Comparison of ENCODE assay signal across 32 cellular contexts in genomic region chr15:34213690-34214089, GRCh38. TPM values are rescaled to one million over a fixed set of nuclear protein-coding genes. Genes with fewer than 3 reads are reported as not detected.
A peak's percentile ranks its signal among the peaks of the same experiment; 100 is the strongest.
DNase-seq lines count a peak whose midpoint lies in the region; ATAC-seq and TF ChIP-seq lines count a peak whose summit lies in the region.
"Had no signal": no experiment of that assay in that cellular context is flagged by ENCODE, and none has a peak within 500 bp of the region (broad histone marks: within the 10 kb centered on the region; RNA-seq: fewer than 3 reads in every experiment).

No MANE protein-coding gene starts in this region.

- BruUV-seq in OCI-LY7 (replicated peaks; lab: Mats Ljungman, UMichigan): no TSS peak

- H3K4me1 ChIP-seq in OCI-LY7 (ENCODE audit: insufficient read depth, low read length, poor library complexity, severe bottlenecking) (peaks cover 7% of the 10 kb centered on the region), foreskin keratinocyte (peaks cover 3% of the 10 kb centered on the region), gastrocnemius medialis (peaks cover 5% of the 10 kb centered on the region in 2 donors)
- H3K4me1 ChIP-seq: A549 had no signal

- H3K4me2 ChIP-seq in OCI-LY7 (ENCODE audit: low read length): no peak overlapping the region
- H3K4me2 ChIP-seq: A549 had no signal

- no peak overlapping the region for H2AFZ ChIP-seq in OCI-LY7 (ENCODE audit: low read length)

- intact Hi-C loops in activated CD8-positive, alpha-beta T cell treated with anti-CD3 and anti-CD28 coated beads for 36 hours (cut with micrococcal nuclease): no loop called here
- intact Hi-C loops in OCI-LY7 (cut with micrococcal nuclease; ENCODE audit: unreplicated experiment) (loop anchor here (5.0 to 10.0 kb wide), 3 partner anchors 124 to 374 kb away; partner anchors contain the start of genes LPCAT4 and SLC12A6), gastrocnemius medialis (cut with DNase I; ENCODE audit: low total_unique reads) (no loop called here)

- H3K79me2 ChIP-seq in OCI-LY7 (ENCODE audit: insufficient read depth, low read depth, low read length): peaks cover 8% of the 10 kb centered on the region

- no peaks in the 10 kb centered on the region for H3K9me3 Mint-ChIP-seq in activated CD8-positive, alpha-beta T cell treated with anti-CD3 and anti-CD28 coated beads for 36 hours
- H3K9me3 Mint-ChIP-seq in activated CD8-positive, alpha-beta T cell treated with anti-CD3 and anti-CD28 coated beads, Interleukin-2, amount 10 ng/mL, durations not matched to agents 7 days and 5 days (ENCODE audit: insufficient read depth): no peaks in the 10 kb centered on the region
- H3K9me3 Mint-ChIP-seq: activated CD4-positive, alpha-beta memory T cell treated with anti-CD3 and anti-CD28 coated beads for 36 hours; activated T-helper 17 cell treated with anti-CD3 and anti-CD28 coated beads, Interleukin-2, amount 50 U/mL, for 72 hours; CD8-positive, alpha-beta T cell; memory B cell; nephron progenitor cell; T-helper 1 cell treated with Interleukin-12 subunit alpha and Interleukin-12 subunit beta and Interleukin-4 antibody, amounts not matched to agents 30 μg/mL and 1 μg/mL, for 36 hours had no signal

- H3K27me3 Mint-ChIP-seq in activated CD8-positive, alpha-beta T cell treated with anti-CD3 and anti-CD28 coated beads for 36 hours: no peaks in the 10 kb centered on the region
- peaks cover 6% of the 10 kb centered on the region for H3K27me3 Mint-ChIP-seq in activated CD8-positive, alpha-beta T cell treated with anti-CD3 and anti-CD28 coated beads, Interleukin-2, amount 10 ng/mL, durations not matched to agents 7 days and 5 days (ENCODE audit: low read depth)
- H3K27me3 Mint-ChIP-seq: activated CD4-positive, alpha-beta memory T cell treated with anti-CD3 and anti-CD28 coated beads for 36 hours had no signal

- H3K27ac Mint-ChIP-seq in activated CD8-positive, alpha-beta T cell treated with anti-CD3 and anti-CD28 coated beads for 36 hours: no peak overlapping the region
- no peak overlapping the region for H3K27ac Mint-ChIP-seq in activated CD8-positive, alpha-beta T cell treated with anti-CD3 and anti-CD28 coated beads, Interleukin-2, amount 10 ng/mL, durations not matched to agents 7 days and 5 days
- H3K27ac Mint-ChIP-seq: activated CD4-positive, alpha-beta memory T cell treated with anti-CD3 and anti-CD28 coated beads for 36 hours; activated T-helper 17 cell treated with anti-CD3 and anti-CD28 coated beads, Interleukin-2, amount 50 U/mL, for 72 hours; CD8-positive, alpha-beta T cell; memory B cell; nephron progenitor cell; T-helper 1 cell treated with Interleukin-12 subunit alpha and Interleukin-12 subunit beta and Interleukin-4 antibody, amounts not matched to agents 30 μg/mL and 1 μg/mL, for 36 hours had no signal

- ATAC-seq in activated CD8-positive, alpha-beta T cell treated with anti-CD3 and anti-CD28 coated beads for 36 hours: no peak
- no peak for ATAC-seq in activated CD8-positive, alpha-beta T cell treated with anti-CD3 and anti-CD28 coated beads, Interleukin-2, amount 10 ng/mL, durations not matched to agents 7 days and 5 days
- ATAC-seq in foreskin keratinocyte: no peak
- ATAC-seq in HG03045 (IDR thresholded peaks at IDR 0.05; ENCODE audit: unreplicated experiment): no peak
- ATAC-seq in gastrocnemius medialis: no peak
- ATAC-seq: A549; activated CD4-positive, CD25-positive, alpha-beta regulatory T cell treated with anti-CD3 and anti-CD28 coated beads, Interleukin-2, amount 50 U/mL, for 24 hours; activated T-helper 17 cell treated with anti-CD3 and anti-CD28 coated beads, Interleukin-2, amount 50 U/mL, for 72 hours; CD8-positive, alpha-beta T cell; HCT116; left lobe of liver; pancreas; Right ventricle myocardium inferior; SK-N-SH treated with all-trans-retinoic acid at 6 μM for 48 hours; stimulated activated naive CD8-positive, alpha-beta T cell treated with anti-CD3 and anti-CD28 coated beads, Interleukin-15, Interleukin-2, amounts not matched to agents 100 U/mL and 50 U/mL, for 24 hours had no signal

- H3K4me3 Mint-ChIP-seq in activated CD8-positive, alpha-beta T cell treated with anti-CD3 and anti-CD28 coated beads for 36 hours: no peak overlapping the region
- H3K4me3 Mint-ChIP-seq in activated CD8-positive, alpha-beta T cell treated with anti-CD3 and anti-CD28 coated beads, Interleukin-2, amount 10 ng/mL, durations not matched to agents 7 days and 5 days: no peak overlapping the region
- H3K4me3 Mint-ChIP-seq: activated CD4-positive, alpha-beta memory T cell treated with anti-CD3 and anti-CD28 coated beads for 36 hours; activated T-helper 17 cell treated with anti-CD3 and anti-CD28 coated beads, Interleukin-2, amount 50 U/mL, for 72 hours; CD8-positive, alpha-beta T cell; memory B cell; nephron progenitor cell; T-helper 1 cell treated with Interleukin-12 subunit alpha and Interleukin-12 subunit beta and Interleukin-4 antibody, amounts not matched to agents 30 μg/mL and 1 μg/mL, for 36 hours had no signal

- H3K27me3 ChIP-seq in foreskin keratinocyte (no peaks in the 10 kb centered on the region), gastrocnemius medialis (no peaks in the 10 kb centered on the region)
- H3K27me3 ChIP-seq: pancreas had no signal

- H3K27ac ChIP-seq in OCI-LY7 (ENCODE audit: low read depth, low read length, poor library complexity, severe bottlenecking): no peak overlapping the region
- no peak overlapping the region for H3K27ac ChIP-seq in foreskin keratinocyte
- no peak overlapping the region for H3K27ac ChIP-seq in gastrocnemius medialis
- H3K27ac ChIP-seq: A549, pancreas had no signal

- H3K4me1 Mint-ChIP-seq in activated CD8-positive, alpha-beta T cell treated with anti-CD3 and anti-CD28 coated beads for 36 hours (ENCODE audit: low read depth): peaks cover 3% of the 10 kb centered on the region
- H3K4me1 Mint-ChIP-seq in activated CD8-positive, alpha-beta T cell treated with anti-CD3 and anti-CD28 coated beads, Interleukin-2, amount 10 ng/mL, durations not matched to agents 7 days and 5 days (ENCODE audit: low read depth): peaks cover 7% of the 10 kb centered on the region

- CTCF ChIA-PET in activated CD8-positive, alpha-beta T cell treated with anti-CD3 and anti-CD28 coated beads for 36 hours (lab: Charles Lee): interaction anchor here (1.0 to 1.5 kb wide), 2 partner anchors 15 to 153 kb away, joined by 3 read pairs; no protein-coding TSS in a partner anchor
- CTCF ChIA-PET in activated CD8-positive, alpha-beta T cell treated with anti-CD3 and anti-CD28 coated beads, Interleukin-2, amount 10 ng/mL, durations not matched to agents 7 days and 5 days (lab: Charles Lee): interaction anchor here (1.3 to 6.2 kb wide), 3 partner anchors 104 to 154 kb away, joined by 4 to 80 read pairs (median 18); partner anchors contain the start of gene LPCAT4
- CTCF ChIA-PET in OCI-LY7 (lab: Charles Lee; ENCODE audit: unreplicated experiment): no interaction called here

- H3K4me3 ChIP-seq in OCI-LY7 (ENCODE audit: low read depth, low read length, poor library complexity, severe bottlenecking) (no peak overlapping the region), gastrocnemius medialis (no peak overlapping the region)
- H3K4me3 ChIP-seq: A549, pancreas had no signal

- H3K36me3 Mint-ChIP-seq in activated CD8-positive, alpha-beta T cell treated with anti-CD3 and anti-CD28 coated beads for 36 hours (ENCODE audit: low read depth): no peaks in the 10 kb centered on the region
- no peaks in the 10 kb centered on the region for H3K36me3 Mint-ChIP-seq in activated CD8-positive, alpha-beta T cell treated with anti-CD3 and anti-CD28 coated beads, Interleukin-2, amount 10 ng/mL, durations not matched to agents 7 days and 5 days (ENCODE audit: low read depth)
- H3K36me3 Mint-ChIP-seq: activated CD4-positive, alpha-beta memory T cell treated with anti-CD3 and anti-CD28 coated beads for 36 hours; CD8-positive, alpha-beta T cell; memory B cell had no signal

- no peak for TF ChIP-seq CTCF in activated CD8-positive, alpha-beta T cell treated with anti-CD3 and anti-CD28 coated beads for 36 hours (IDR thresholded peaks at IDR 0.05)
- TF ChIP-seq CTCF in OCI-LY7 (conservative IDR thresholded peaks at IDR 0.05; ENCODE audit: low read length) (0 out of 2 replicates have a peak, but pooled peaks have one; percentile 19), foreskin keratinocyte (conservative IDR thresholded peaks at IDR 0.05) (peak; percentile 24), gastrocnemius medialis (IDR thresholded peaks at IDR 0.05 in 4 of 5, conservative IDR thresholded peaks at IDR 0.05 in 1 of 5) (no peak)

- in situ Hi-C loops in gastrocnemius medialis (cut with MboI; ENCODE audit: low sequenced_read_pairs in 4 of 4): loop anchor here in 3 of 4 donors (5.0 to 25.0 kb wide), 3 partner anchors 149 to 774 kb away; partner anchors contain the start of gene ZNF770 (in 1 of the 3)

- 0 out of 2 replicates have a peak, but pooled peaks cover 4% of the 10 kb centered on the region for H4K20me1 ChIP-seq in OCI-LY7 (ENCODE audit: insufficient read depth, low read length)

- TF ChIP-seq POLR2A in gastrocnemius medialis (IDR thresholded peaks at IDR 0.05): no peak

- DNase-seq in activated CD8-positive, alpha-beta T cell treated with anti-CD3 and anti-CD28 coated beads for 36 hours: peak; percentile 15
- DNase-seq in activated CD8-positive, alpha-beta T cell treated with anti-CD3 and anti-CD28 coated beads, Interleukin-2, amount 10 ng/mL, durations not matched to agents 7 days and 5 days: no peak
- DNase-seq in OCI-LY7 (ENCODE audit: low spot score): no peak
- DNase-seq in foreskin keratinocyte: no peak
- DNase-seq in medulla oblongata (ENCODE audit: extremely low spot score): no peak
- DNase-seq in gastrocnemius medialis: no peak
- no peak for DNase-seq in stimulated activated CD4-positive, alpha-beta T cell treated with anti-CD3 and anti-CD28 coated beads, Interleukin-4, amount 100 ng/mL, for 4 hours
- DNase-seq: activated CD4-positive, alpha-beta memory T cell treated with anti-CD3 and anti-CD28 coated beads for 36 hours; activated naive CD4-positive, alpha-beta T cell treated with anti-CD3 and anti-CD28 coated beads, Interleukin-2, amount 50 U/mL, for 16 hours; amygdala; CD8-positive, alpha-beta T cell; EL; hippocampal formation; Kasumi-1; NCI-H146; NCI-H2107; NCI-H748 treated with DMSO at 0.1 percent for 48 hours; nephron progenitor cell; OCI-M1; pancreas; retina; stimulated activated naive CD8-positive, alpha-beta T cell treated with anti-CD3 and anti-CD28 coated beads, Interleukin-15, Interleukin-2, amounts not matched to agents 100 U/mL and 50 U/mL, for 24 hours had no signal

- POLR2A ChIA-PET in activated CD8-positive, alpha-beta T cell treated with anti-CD3 and anti-CD28 coated beads for 36 hours (lab: Charles Lee): interaction anchor here (0.7 kb wide), 1 partner anchor 158 kb away, joined by 3 read pairs; no protein-coding TSS in a partner anchor
- POLR2A ChIA-PET in activated CD8-positive, alpha-beta T cell treated with anti-CD3 and anti-CD28 coated beads, Interleukin-2, amount 10 ng/mL, durations not matched to agents 7 days and 5 days (lab: Charles Lee): no interaction called here
- POLR2A ChIA-PET in OCI-LY7 (lab: Charles Lee): no interaction called here

- H3K36me3 ChIP-seq in OCI-LY7 (ENCODE audit: insufficient read depth, low read length) (no peaks in the 10 kb centered on the region), gastrocnemius medialis (no peaks in the 10 kb centered on the region)
- H3K36me3 ChIP-seq: pancreas had no signal

- H3K9me3 ChIP-seq in OCI-LY7 (ENCODE audit: low read length) (no peaks in the 10 kb centered on the region), gastrocnemius medialis (no peaks in the 10 kb centered on the region)
- H3K9me3 ChIP-seq: A549, pancreas had no signal

- H3K9me2 ChIP-seq in OCI-LY7 (ENCODE audit: insufficient read depth, low read length): no peaks in the 10 kb centered on the region

RNA-seq across cellular contexts. Expression of gene KATNBL1, which starts 3.8 kb away (rescaled TPM):
- total RNA-seq in activated CD8-positive, alpha-beta T cell treated with anti-CD3 and anti-CD28 coated beads for 36 hours: 10 to 100 TPM; 41.6 to 45.5 TPM
- total RNA-seq in activated CD8-positive, alpha-beta T cell treated with anti-CD3 and anti-CD28 coated beads, Interleukin-2, amount 10 ng/mL, durations not matched to agents 7 days and 5 days: 10 to 100 TPM; 40.5 to 44.5 TPM
- 44.8 and 47.5 TPM in 2 replicates for total RNA-seq in OCI-LY7 (2014; rRNA removed; shearing (Covaris generic))
- total RNA-seq in OCI-LY7 (2022) (64.6 and 77.2 TPM in 2 replicates), foreskin keratinocyte (40.5 and 46.2 TPM in 2 replicates), gastrocnemius medialis (10 to 100 TPM in 3 of 4 donors, 1 to 10 TPM in 1; 9.2 to 24.9 (median 12.3) TPM)
- polyA plus RNA-seq in foreskin keratinocyte: 19.1 and 20.8 TPM in 2 replicates

RNA-seq across cellular contexts. Expression of gene EMC4, which starts 11.1 kb away (rescaled TPM):
- total RNA-seq in activated CD8-positive, alpha-beta T cell treated with anti-CD3 and anti-CD28 coated beads for 36 hours: 10 to 100 TPM; 80.6 to 83.0 TPM
- 10 to 100 TPM; 79.0 to 81.9 TPM for total RNA-seq in activated CD8-positive, alpha-beta T cell treated with anti-CD3 and anti-CD28 coated beads, Interleukin-2, amount 10 ng/mL, durations not matched to agents 7 days and 5 days
- 90.7 and 126 TPM in 2 replicates for total RNA-seq in OCI-LY7 (2014; rRNA removed; shearing (Covaris generic))
- total RNA-seq in OCI-LY7 (2022) (65.5 and 73.0 TPM in 2 replicates), foreskin keratinocyte (119 and 124 TPM in 2 replicates), gastrocnemius medialis (100 to 1,000 TPM; 205 to 230 (median 213) TPM)
- polyA plus RNA-seq in foreskin keratinocyte: 146 and 150 TPM in 2 replicates

Comparison
In these comparisons a context has a peak if more than half of its experiments do, and no peak if none do; other contexts are left out.
1. CTCF ChIP-seq: peak in OCI-LY7 (single experiment) and foreskin keratinocyte (single experiment); none in activated CD8-positive, alpha-beta T cell treated with anti-CD3 and anti-CD28 coated beads for 36 hours (single experiment) and gastrocnemius medialis (0 of 5).